10 cellular contexts compared by ENCODE assay signal in the genomic region with DNA sequence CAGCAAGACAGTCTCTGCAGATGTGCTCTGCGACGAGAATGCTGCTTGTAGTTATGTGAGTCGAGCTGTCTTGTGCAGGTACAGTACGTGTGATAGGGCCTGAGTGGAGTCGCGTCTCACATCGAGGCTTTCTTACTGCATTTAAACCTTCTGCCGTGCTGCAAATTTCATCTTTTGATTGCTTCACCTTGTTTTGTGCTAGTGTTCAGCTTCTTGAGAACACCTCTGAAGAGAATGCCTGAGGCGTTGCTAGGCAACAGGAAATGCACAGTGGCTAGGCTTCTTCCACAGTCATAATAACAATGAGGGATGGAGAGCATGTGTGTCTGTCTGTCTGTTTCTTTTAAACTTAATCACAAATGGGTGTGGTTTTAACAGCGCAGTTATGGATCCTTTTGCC. TPM values are rescaled to one million over a fixed set of nuclear protein-coding genes. Genes with fewer than 3 reads are reported as not detected.
DNase-seq lines count a peak whose midpoint lies in the region; ATAC-seq and TF ChIP-seq lines count a peak whose summit lies in the region.
"Had no signal": no experiment of that assay in that cellular context is flagged by ENCODE, and none has a peak within 500 bp of the region (broad histone marks: within the 10 kb centered on the region; RNA-seq: fewer than 3 reads in every experiment).

No MANE protein-coding gene starts in this region.

- H3K27me3 Mint-ChIP-seq in neural crest cell (ENCODE audit: low read depth), result no peaks in the 10 kb centered on the region

- H3K9me3 Mint-ChIP-seq in neural crest cell, result peaks cover 8% of the 10 kb centered on the region

- H3K27me3 ChIP-seq in dorsolateral prefrontal cortex, result no peaks in the 10 kb centered on the region
- H3K27me3 ChIP-seq: SJCRH30 had no signal

- H3K4me3 Mint-ChIP-seq in neural crest cell, result peak overlapping the region; percentile 29

- H3K36me3 Mint-ChIP-seq in neural crest cell (ENCODE audit: low read depth), result peaks cover 21% of the 10 kb centered on the region

- intact Hi-C loops in dorsolateral prefrontal cortex (cut with DNase I), result loop anchor here in 1 of 2 donors (5.0 kb wide), 2 partner anchors 54 to 76 kb away; partner anchors contain the start of genes MRPS6 and SLC5A3

- H3K27ac ChIP-seq in dorsolateral prefrontal cortex, result peak overlapping the region in 47 of 59 donors; percentile 2 to 97 (median 67)
- H3K27ac ChIP-seq: SJCRH30 had no signal

- H3K4me3 ChIP-seq in dorsolateral prefrontal cortex, result peak overlapping the region in 3 of 59 donors; percentile 3 to 30 (median 7)
- H3K4me3 ChIP-seq: SJCRH30 had no signal

- DNase-seq in Daoy (ENCODE audit: low read depth), result peak; percentile 12
- DNase-seq in NCI-H1417 treated with DMSO at 0.1 percent for 48 hours (lab: John Stamatoyannopoulos, UW), result peak; percentile 29
- peak in 4 of 10 donors; percentile 5 to 71 (median 56) for DNase-seq in dorsolateral prefrontal cortex
- no peak for DNase-seq in neural crest cell (ENCODE audit: low read depth, low spot score)
- no peak for DNase-seq in NCI-H82 (lab: John Stamatoyannopoulos, UW)
- DNase-seq in HK-2 (ENCODE audit: unreplicated experiment), result no peak
- DNase-seq: activated T-cell treated with anti-CD3 and anti-CD28 coated beads, Interleukin-2, amount 50 U/mL, for 48 hours; NCI-H1092 treated with DMSO at 0.1 percent for 48 hours had no signal

- TF ChIP-seq CTCF in dorsolateral prefrontal cortex (IDR thresholded peaks at IDR 0.05 in 54 of 56, conservative IDR thresholded peaks at IDR 0.05 in 2 of 56; ENCODE audit: low read depth in 1 of 56, partially characterized antibody in 56 of 56) (no peak), neural crest cell (conservative IDR thresholded peaks at IDR 0.05) (no peak)

- no peak overlapping the region for H3K27ac Mint-ChIP-seq in neural crest cell (ENCODE audit: unreplicated experiment)

- peaks cover 45% of the 10 kb centered on the region for H3K4me1 Mint-ChIP-seq in neural crest cell

- no peak for ATAC-seq in GM18511 (IDR thresholded peaks at IDR 0.05; ENCODE audit: unreplicated experiment)

RNA-seq across cellular contexts. Expression of gene MRPS6, which starts 52.9 kb away (rescaled TPM):
- 18.3 TPM in 2 replicates for total RNA-seq in Daoy (2014; rRNA removed; shearing (Covaris generic))
- total RNA-seq in dorsolateral prefrontal cortex (100 to 1,000 TPM in 5 of 120 experiments, 10 to 100 TPM in 115; 22.1 to 132 (median 50.4) TPM), neural crest cell (91.4 and 94.1 TPM in 2 replicates)

RNA-seq across cellular contexts. Expression of gene SLC5A3, which starts 52.9 kb away (rescaled TPM):
- 9.8 and 11.3 TPM in 2 replicates for total RNA-seq in Daoy (2014; rRNA removed; shearing (Covaris generic))
- 100 to 1,000 TPM in 1 of 120 experiments, 10 to 100 TPM in 119; 11.1 to 102 (median 27.3) TPM for total RNA-seq in dorsolateral prefrontal cortex
- total RNA-seq in neural crest cell, result 19.6 and 20.4 TPM in 2 replicates

Comparison
In these comparisons a context has a peak if more than half of its experiments do, and no peak if none do; other contexts are left out.
1. DNase-seq: peak in Daoy (single experiment) and NCI-H1417 treated with DMSO at 0.1 percent for 48 hours (single experiment); none in neural crest cell (single experiment), NCI-H82 (single experiment) and HK-2 (single experiment).